In the genomic region with DNA sequence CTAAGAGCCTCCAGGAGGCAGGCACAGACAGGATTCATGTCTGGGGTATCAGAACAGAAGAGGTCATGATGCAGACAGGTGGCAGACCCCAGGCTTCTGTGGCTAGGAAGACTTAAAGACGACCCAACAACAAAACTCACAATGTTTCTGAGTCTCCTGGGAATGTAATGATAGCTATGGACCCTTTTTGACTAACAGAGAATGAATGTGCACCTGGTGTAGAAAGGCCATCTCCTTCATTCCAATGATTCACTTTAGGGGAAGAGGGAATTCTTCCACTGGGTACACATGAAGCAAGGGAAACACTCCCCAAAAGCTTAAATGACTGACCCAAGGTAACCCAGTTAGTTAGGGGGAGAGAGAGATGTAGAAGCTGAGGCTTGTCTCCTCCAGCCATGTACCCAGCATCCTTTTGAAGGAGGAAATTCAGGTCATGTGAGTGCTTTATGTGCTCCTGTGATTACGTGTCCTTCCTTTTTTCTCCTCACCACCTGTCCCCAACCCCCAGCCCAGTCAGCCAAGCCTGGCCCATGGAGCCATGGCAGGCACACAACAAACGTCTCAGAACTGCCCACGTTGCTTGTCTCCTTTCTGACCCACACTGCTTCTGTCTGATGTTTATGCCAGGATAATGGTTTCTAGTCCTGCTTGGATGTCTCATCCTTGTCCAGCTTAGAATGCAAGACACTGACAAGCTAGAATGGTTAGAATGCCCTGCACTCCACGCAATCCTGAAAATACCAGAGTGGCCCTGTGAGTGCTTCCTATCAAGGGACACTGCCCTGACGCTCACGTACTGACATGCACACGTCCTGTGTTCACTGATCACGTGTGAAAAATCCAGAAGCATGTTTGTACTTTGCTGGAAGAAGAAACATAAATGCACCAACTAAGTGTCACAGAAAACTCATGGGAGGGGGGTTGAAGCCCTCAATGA, we compare ENCODE assay signal across 27 cellular contexts.
DNase-seq lines count a peak whose midpoint lies in the region; ATAC-seq, FAIRE-seq and TF ChIP-seq lines count a peak whose summit lies in the region.
"Had no signal": no experiment of that assay in that cellular context is flagged by ENCODE, and none has a peak within 500 bp of the region (broad histone marks: within the 10 kb centered on the region; RNA-seq: fewer than 3 reads in every experiment).

No MANE protein-coding gene starts in this region.

- peak overlapping the region; percentile 49 for H3K27ac Mint-ChIP-seq in activated naive CD8-positive, alpha-beta T cell treated with anti-CD3 and anti-CD28 coated beads, Interleukin-2, amount 10 ng/mL, durations not matched to agents 7 days and 5 days
- no peak overlapping the region for H3K27ac Mint-ChIP-seq in activated naive CD8-positive, alpha-beta T cell treated with anti-CD3 and anti-CD28 coated beads, Interleukin-2, amount 50 U/mL, for 24 hours
- H3K27ac Mint-ChIP-seq: CD4-positive, alpha-beta T cell; HFFc6 had no signal

- no peak overlapping the region for H4K8ac ChIP-seq in trophoblast cell (ENCODE audit: low read depth, low read length)

- H2BK12ac ChIP-seq in trophoblast cell (ENCODE audit: low read length) = no peak overlapping the region

- POLR2A ChIA-PET in activated naive CD8-positive, alpha-beta T cell treated with anti-CD3 and anti-CD28 coated beads, Interleukin-2, amount 10 ng/mL, durations not matched to agents 7 days and 5 days (lab: Charles Lee) = interaction anchor here (0.7 kb wide), 1 partner anchor 27 kb away, joined by 3 read pairs; no protein-coding TSS in a partner anchor

- H3K9me3 Mint-ChIP-seq in activated naive CD8-positive, alpha-beta T cell treated with anti-CD3 and anti-CD28 coated beads, Interleukin-2, amount 10 ng/mL, durations not matched to agents 7 days and 5 days = peaks cover 8% of the 10 kb centered on the region
- peaks cover 7% of the 10 kb centered on the region for H3K9me3 Mint-ChIP-seq in activated naive CD8-positive, alpha-beta T cell treated with anti-CD3 and anti-CD28 coated beads, Interleukin-2, amount 50 U/mL, for 24 hours
- H3K9me3 Mint-ChIP-seq: CD4-positive, alpha-beta T cell; HFFc6 had no signal

- peaks cover 8% of the 10 kb centered on the region for H3K36me3 ChIP-seq in bronchial epithelial cell (ENCODE audit: control insufficient read depth, insufficient read depth, low read length)
- H3K36me3 ChIP-seq in trophoblast cell (ENCODE audit: control insufficient read depth in 1 of 2, insufficient read depth in 2 of 2, low read length in 2 of 2) = peaks cover 13 to 18% of the 10 kb centered on the region in 2 experiments
- peaks cover 32 to 33% (median 33%) of the 10 kb centered on the region in 3 donors for H3K36me3 ChIP-seq in tibial artery
- H3K36me3 ChIP-seq: SJCRH30 had no signal

- H3K27me3 Mint-ChIP-seq in activated naive CD8-positive, alpha-beta T cell treated with anti-CD3 and anti-CD28 coated beads, Interleukin-2, amount 10 ng/mL, durations not matched to agents 7 days and 5 days = peaks cover 13% of the 10 kb centered on the region
- no peaks in the 10 kb centered on the region for H3K27me3 Mint-ChIP-seq in activated naive CD8-positive, alpha-beta T cell treated with anti-CD3 and anti-CD28 coated beads, Interleukin-2, amount 50 U/mL, for 24 hours
- H3K27me3 Mint-ChIP-seq: CD4-positive, alpha-beta T cell had no signal

- H3K4me3 ChIP-seq in bronchial epithelial cell (ENCODE audit: low read depth, low read length) (no peak overlapping the region), trophoblast cell (ENCODE audit: low read depth, low read length) (no peak overlapping the region), tibial artery (no peak overlapping the region)
- H3K4me3 ChIP-seq: GM23248, SJCRH30 had no signal

- no peak for TF ChIP-seq CTCF in bronchial epithelial cell (IDR thresholded peaks at IDR 0.05; ENCODE audit: insufficient read depth, low read length, severe bottlenecking)
- no peak for TF ChIP-seq CTCF in tibial artery (IDR thresholded peaks at IDR 0.05)

- H3K14ac ChIP-seq in trophoblast cell (ENCODE audit: low read length) = no peak overlapping the region

- no peak for DNase-seq in activated naive CD8-positive, alpha-beta T cell treated with anti-CD3 and anti-CD28 coated beads, Interleukin-2, amount 10 ng/mL, durations not matched to agents 7 days and 5 days
- no peak for DNase-seq in activated naive CD8-positive, alpha-beta T cell treated with anti-CD3 and anti-CD28 coated beads, Interleukin-2, amount 50 U/mL, for 24 hours
- no peak for DNase-seq in bronchial epithelial cell (ENCODE audit: low read depth)
- DNase-seq in trophoblast cell = peak; percentile 93 to 97
- DNase-seq in tibial artery = peak in 1 of 2 donors; percentile 54
- DNase-seq in HuH-7.5 (ENCODE audit: low spot score) = no peak
- no peak for DNase-seq in AG20443 (ENCODE audit: low spot score)
- no peak for DNase-seq in stimulated activated CD4-positive, alpha-beta T cell treated with anti-CD3 and anti-CD28 coated beads, Interleukin-4, amount 100 ng/mL, for 24 hours
- DNase-seq: 8988T; ACHN; CD4-positive, alpha-beta T cell; GM23248; H7; HFFc6; Karpas-422; MV-4-11; NCI-H1105; NCI-H1436 treated with DMSO at 0.1 percent for 48 hours; NCI-H187 treated with DMSO at 0.1 percent for 48 hours; NCI-H2107; NCI-H446; NCI-H524 treated with DMSO at 0.1 percent for 48 hours; NCI-H774; PC-3; SJCRH30 had no signal

- no peak overlapping the region for H3K18ac ChIP-seq in trophoblast cell (ENCODE audit: low read length)

- no peak overlapping the region for H3K4ac ChIP-seq in trophoblast cell (ENCODE audit: low read depth, low read length)

- ATAC-seq in activated naive CD8-positive, alpha-beta T cell treated with anti-CD3 and anti-CD28 coated beads, Interleukin-2, amount 10 ng/mL, durations not matched to agents 7 days and 5 days (ENCODE audit: low read depth) = no peak
- ATAC-seq in activated naive CD8-positive, alpha-beta T cell treated with anti-CD3 and anti-CD28 coated beads, Interleukin-2, amount 50 U/mL, for 24 hours = no peak
- ATAC-seq: PC-3, Right ventricle myocardium inferior had no signal

- H3K4me3 Mint-ChIP-seq in activated naive CD8-positive, alpha-beta T cell treated with anti-CD3 and anti-CD28 coated beads, Interleukin-2, amount 10 ng/mL, durations not matched to agents 7 days and 5 days = no peak overlapping the region
- no peak overlapping the region for H3K4me3 Mint-ChIP-seq in activated naive CD8-positive, alpha-beta T cell treated with anti-CD3 and anti-CD28 coated beads, Interleukin-2, amount 50 U/mL, for 24 hours
- H3K4me3 Mint-ChIP-seq: CD4-positive, alpha-beta T cell; HFFc6 had no signal

- no peak overlapping the region for H3K23ac ChIP-seq in trophoblast cell (ENCODE audit: low read length)

- H2BK5ac ChIP-seq in trophoblast cell (ENCODE audit: low read depth, low read length, poor library complexity) = no peak overlapping the region

- H3K4me1 ChIP-seq in trophoblast cell (ENCODE audit: control insufficient read depth in 1 of 2, insufficient read depth in 2 of 2, low read length in 2 of 2) = peaks cover 2 to 7% of the 10 kb centered on the region in 2 experiments
- peaks cover 0 to 71% (median 38%) of the 10 kb centered on the region in 4 donors for H3K4me1 ChIP-seq in tibial artery
- H3K4me1 ChIP-seq: SJCRH30 had no signal

- H3K27me3 ChIP-seq in bronchial epithelial cell (ENCODE audit: control insufficient read depth, insufficient read depth, low read length) (no peaks in the 10 kb centered on the region), trophoblast cell (ENCODE audit: insufficient read depth, low read length) (no peaks in the 10 kb centered on the region), tibial artery (no peaks in the 10 kb centered on the region)
- H3K27me3 ChIP-seq: SJCRH30 had no signal

- no CpG with 5 or more reads among the region's 9 CpGs for WGBS in trophoblast cell (ENCODE audit: extremely low coverage, insufficient coverage, insufficient read length)

- H2AFZ ChIP-seq in trophoblast cell (ENCODE audit: insufficient read depth, low read length, poor library complexity) = no peak overlapping the region
- H2AFZ ChIP-seq: GM23248 had no signal

- H2AK5ac ChIP-seq in trophoblast cell (ENCODE audit: low read length) = no peak overlapping the region

- peak; percentile 13 for FAIRE-seq in bronchial epithelial cell (lab: Jason Lieb, UNC)
- FAIRE-seq: D721Med had no signal

- no peaks in the 10 kb centered on the region for H3K79me1 ChIP-seq in trophoblast cell (ENCODE audit: low read length)

- intact Hi-C loops in tibial artery (cut with DNase I; ENCODE audit: low total_unique reads) = no loop called here

- no peak overlapping the region for H2BK120ac ChIP-seq in trophoblast cell (ENCODE audit: insufficient read depth, low read length, poor library complexity)

- no peak overlapping the region for H4K91ac ChIP-seq in trophoblast cell (ENCODE audit: low read depth, low read length)

- peaks cover 10% of the 10 kb centered on the region for H3K9me3 ChIP-seq in trophoblast cell (ENCODE audit: insufficient read depth, low read depth, low read length)
- H3K9me3 ChIP-seq in tibial artery = no peaks in the 10 kb centered on the region
- H3K9me3 ChIP-seq: SJCRH30 had no signal

- H3K4me1 Mint-ChIP-seq in activated naive CD8-positive, alpha-beta T cell treated with anti-CD3 and anti-CD28 coated beads, Interleukin-2, amount 10 ng/mL, durations not matched to agents 7 days and 5 days = peaks cover 5% of the 10 kb centered on the region
- H3K4me1 Mint-ChIP-seq in activated naive CD8-positive, alpha-beta T cell treated with anti-CD3 and anti-CD28 coated beads, Interleukin-2, amount 50 U/mL, for 24 hours = no peaks in the 10 kb centered on the region

- H4K12ac ChIP-seq in trophoblast cell (ENCODE audit: low read depth, low read length) = no peak overlapping the region

- no peak overlapping the region for H3K4me2 ChIP-seq in trophoblast cell (ENCODE audit: low read length)

- H3K27ac ChIP-seq in trophoblast cell (ENCODE audit: low read depth, low read length) (no peak overlapping the region), tibial artery (peak overlapping the region; percentile 22 to 76)
- H3K27ac ChIP-seq: GM23248, SJCRH30 had no signal

- peaks cover 18% of the 10 kb centered on the region for H3K36me3 Mint-ChIP-seq in activated naive CD8-positive, alpha-beta T cell treated with anti-CD3 and anti-CD28 coated beads, Interleukin-2, amount 10 ng/mL, durations not matched to agents 7 days and 5 days
- H3K36me3 Mint-ChIP-seq in activated naive CD8-positive, alpha-beta T cell treated with anti-CD3 and anti-CD28 coated beads, Interleukin-2, amount 50 U/mL, for 24 hours (ENCODE audit: low read depth) = peaks cover 8% of the 10 kb centered on the region

- no peaks in the 10 kb centered on the region for H3K79me2 ChIP-seq in trophoblast cell (ENCODE audit: control insufficient read depth, insufficient read depth, low read length, poor library complexity)

- H3K9ac ChIP-seq in trophoblast cell (ENCODE audit: low read length) = no peak overlapping the region
- H3K9ac ChIP-seq: GM23248 had no signal

Comparison
In these comparisons a context has a peak if more than half of its experiments do, and no peak if none do; other contexts are left out.
1. DNase-seq: peak in trophoblast cell (2 of 2); none in activated naive CD8-positive, alpha-beta T cell treated with anti-CD3 and anti-CD28 coated beads, Interleukin-2, amount 10 ng/mL, durations not matched to agents 7 days and 5 days (single experiment), activated naive CD8-positive, alpha-beta T cell treated with anti-CD3 and anti-CD28 coated beads, Interleukin-2, amount 50 U/mL, for 24 hours (single experiment), bronchial epithelial cell (single experiment), HuH-7.5 (single experiment), AG20443 (single experiment) and stimulated activated CD4-positive, alpha-beta T cell treated with anti-CD3 and anti-CD28 coated beads, Interleukin-4, amount 100 ng/mL, for 24 hours (single experiment).